8 cellular contexts compared by ENCODE assay signal in genomic region chr2:232440220-232441018, GRCh38. TPM values are rescaled to one million over a fixed set of nuclear protein-coding genes. Genes with fewer than 3 reads are reported as not detected.
DNase-seq lines count a peak whose midpoint lies in the region; TF ChIP-seq lines count a peak whose summit lies in the region.
"Not testable (repeated sequence)": the region's sequence is repeated elsewhere in the genome, so short reads cannot be mapped to it uniquely, and the experiment has no call there.

No MANE protein-coding gene starts in this region.

- not testable (repeated sequence) for H3K9me3 ChIP-seq in H9 (ENCODE audit: control insufficient read depth, low read depth, low read length); SK-N-SH; osteoblast (ENCODE audit: low read depth, low read length)

- H3K4me3 ChIP-seq in SK-N-SH (ENCODE audit: low read depth in 2 of 2, low read length in 1 of 2); osteoblast (ENCODE audit: insufficient read depth, low read length): not testable (repeated sequence)

- H3K27ac Mint-ChIP-seq in H9: not testable (repeated sequence)

- not testable (repeated sequence) for H3K56ac ChIP-seq in H9 (ENCODE audit: insufficient read length, low read depth, low read length)

- H2AK5ac ChIP-seq in H9 (ENCODE audit: insufficient read length, low read length): not testable (repeated sequence)

- not testable (repeated sequence) for H2BK15ac ChIP-seq in H9 (ENCODE audit: low read depth, low read length)

- H3K23ac ChIP-seq in H9 (ENCODE audit: insufficient read length, low read depth, low read length): not testable (repeated sequence)

- not testable (repeated sequence) for TF ChIP-seq EP300 in SK-N-SH (IDR thresholded peaks at IDR 0.05; ENCODE audit: borderline replicate concordance in 1 of 2, low read depth in 1 of 2, low read length in 1 of 2)

- CTCF ChIA-PET in SK-N-SH (lab: Yijun Ruan, JAX): interaction anchor here (0.7 to 4.6 kb wide), 26 partner anchors 10 to 640 kb away, joined by 3 to 49 read pairs (median 4); partner anchors contain the start of gene PRSS56

- POLR2A ChIA-PET in SK-N-SH (lab: Yijun Ruan, JAX): not testable (repeated sequence)

- H3K79me2 ChIP-seq in H9 (ENCODE audit: insufficient read depth, low read length); SK-N-SH (ENCODE audit: insufficient read depth); osteoblast (ENCODE audit: insufficient read depth, low read length): not testable (repeated sequence)

- H3K9me2 ChIP-seq in SK-N-SH: not testable (repeated sequence)

- H3K27ac ChIP-seq in H9 (ENCODE audit: insufficient read length, low read depth, low read length); SK-N-SH (ENCODE audit: low read depth in 2 of 2, low read length in 1 of 2); osteoblast (ENCODE audit: low read depth, low read length): not testable (repeated sequence)

- H3K36me3 ChIP-seq in SK-N-SH (replicated peaks in 1 of 2; ENCODE audit: control insufficient read depth in 1 of 2, insufficient read depth in 2 of 2, low read length in 1 of 2); osteoblast (ENCODE audit: insufficient read depth, low read length): not testable (repeated sequence)

- DNase-seq in G401 (ENCODE audit: low spot score) (peak; percentile 70), H9 (peak; percentile 93), MV-4-11 (lab: John Stamatoyannopoulos, UW) (peak; percentile 39), SK-N-SH (peak; percentile 90), activated gamma-delta T cell (lab: John Stamatoyannopoulos, UW) (peak; percentile 43), foreskin melanocyte (peak; percentile 33), osteoblast (ENCODE audit: insufficient read length, low spot score, missing footprints) (peak; percentile 98), superior temporal gyrus (ENCODE audit: extremely low spot score) (peak; percentile 89)

- H2BK20ac ChIP-seq in H9 (ENCODE audit: low read depth, low read length, poor library complexity, severe bottlenecking): not testable (repeated sequence)

- H3K36me3 Mint-ChIP-seq in H9 (ENCODE audit: insufficient read depth in 1 of 3, low read depth in 3 of 3): not testable (repeated sequence)

- TF ChIP-seq CTCF in H9 (conservative IDR thresholded peaks at IDR 0.05): peak; percentile 89
- TF ChIP-seq CTCF in SK-N-SH (IDR thresholded peaks at IDR 0.05): peak; percentile 85
- TF ChIP-seq CTCF in osteoblast (IDR thresholded peaks at IDR 0.05; ENCODE audit: extremely low read depth, low read depth, low read length): peak; percentile 71

- not testable (repeated sequence) for H3K27me3 Mint-ChIP-seq in H9 (ENCODE audit: low read depth)

- not testable (repeated sequence) for H3K14ac ChIP-seq in H9 (ENCODE audit: insufficient read depth, low read length)

- H3K79me1 ChIP-seq in H9 (ENCODE audit: insufficient read depth, low read depth, low read length, poor library complexity, severe bottlenecking): not testable (repeated sequence)

- not testable (repeated sequence) for H3K23me2 ChIP-seq in H9 (ENCODE audit: insufficient read length, low read depth, low read length, poor library complexity, severe bottlenecking)

- not testable (repeated sequence) for H3K27me3 ChIP-seq in H9 (ENCODE audit: insufficient read depth, low read length); SK-N-SH (ENCODE audit: insufficient read depth); osteoblast (ENCODE audit: insufficient read depth, low read length)

- not testable (repeated sequence) for H3K4me3 Mint-ChIP-seq in H9

- not testable (repeated sequence) for H3F3A ChIP-seq in SK-N-SH (replicated peaks; ENCODE audit: insufficient read depth)

- in situ Hi-C loops in G401 (cut with HindIII; ENCODE audit: low sequenced_read_pairs): not testable (repeated sequence)

- not testable (repeated sequence) for H3K18ac ChIP-seq in H9 (ENCODE audit: insufficient read length, low read depth, low read length)

- H4K91ac ChIP-seq in H9 (ENCODE audit: insufficient read length, low read depth, low read length): not testable (repeated sequence)

- not testable (repeated sequence) for H3K9ac ChIP-seq in H9 (ENCODE audit: extremely low read depth, insufficient read length, low read length); SK-N-SH

- not testable (repeated sequence) for H3K9me3 Mint-ChIP-seq in H9

- not testable (repeated sequence) for H2BK12ac ChIP-seq in H9 (ENCODE audit: insufficient read length, low read depth, low read length)

- not testable (repeated sequence) for H2AFZ ChIP-seq in H9 (ENCODE audit: low read length); SK-N-SH (ENCODE audit: low read depth); osteoblast (ENCODE audit: low read length)

- TF ChIP-seq RAD21 in SK-N-SH (IDR thresholded peaks at IDR 0.05; ENCODE audit: low read length): peak; percentile 84

- H3K4me1 Mint-ChIP-seq in H9: peaks cover 12 to 16% of the 10 kb centered on the region in 2 experiments

- H3K4me2 ChIP-seq in H9 (ENCODE audit: insufficient read depth, insufficient read length, low read length); SK-N-SH; osteoblast (ENCODE audit: insufficient read depth, low read length): not testable (repeated sequence)

- not testable (repeated sequence) for H2BK120ac ChIP-seq in H9 (ENCODE audit: low read depth, low read length, poor library complexity, severe bottlenecking)

- H4K20me1 ChIP-seq in H9 (ENCODE audit: control insufficient read depth, insufficient read depth, insufficient read length); SK-N-SH (ENCODE audit: insufficient read depth); osteoblast (ENCODE audit: insufficient read depth, low read length): not testable (repeated sequence)

- WGBS in H9 (ENCODE audit: extremely low coverage, insufficient read length, low lambda C conversion rate): no CpG with 5 or more reads among the region's 16 CpGs
- WGBS in SK-N-SH (ENCODE audit: low lambda C conversion rate): 25% methylated on average over 12 of the region's 16 CpGs

- H4K5ac ChIP-seq in H9 (ENCODE audit: insufficient read length, low read depth, low read length): not testable (repeated sequence)

- H3K4me1 ChIP-seq in H9 (ENCODE audit: insufficient read depth, low read length); SK-N-SH (ENCODE audit: control insufficient read depth in 1 of 2, insufficient read depth in 2 of 2, low read depth in 1 of 2, low read length in 1 of 2); osteoblast (ENCODE audit: insufficient read depth, low read length): not testable (repeated sequence)

- not testable (repeated sequence) for H3T11ph ChIP-seq in H9 (ENCODE audit: low read length)

- not testable (repeated sequence) for H4K8ac ChIP-seq in H9 (replicated peaks; ENCODE audit: insufficient read length, low read depth, low read length)

- H3K4ac ChIP-seq in H9 (ENCODE audit: low read depth, low read length): not testable (repeated sequence)

- H2BK5ac ChIP-seq in H9 (ENCODE audit: insufficient read length, low read length): not testable (repeated sequence)

TF ChIP-seq in SK-N-SH, 30 proteins besides CTCF, POLR2A, EP300 and RAD21:
- TF ChIP-seq SMC3 (IDR thresholded peaks at IDR 0.05; ENCODE audit: low read depth, low read length): peak; percentile 80

RNA-seq across cellular contexts. Expression of gene ALPI, which starts 15.5 kb away (rescaled TPM):
- not detected in 2 replicates for total RNA-seq in G401 (2014; rRNA removed; shearing (Covaris generic))
- total RNA-seq in H9 (2021) (not detected in 2 replicates), osteoblast (not detected in 2 replicates)
- polyA plus RNA-seq in SK-N-SH (2012; rRNA removed): not detected in 2 replicates
- polyA plus RNA-seq in SK-N-SH (2012; cell fraction: cytosol; rRNA removed): not detected in 2 replicates
- polyA plus RNA-seq in SK-N-SH (2012; cell fraction: nucleus; rRNA removed): not detected in 2 replicates

RNA-seq across cellular contexts. Expression of gene ALPG, which starts 33.8 kb away (rescaled TPM):
- 203 and 218 TPM in 2 replicates for total RNA-seq in G401 (2014; rRNA removed; shearing (Covaris generic))
- total RNA-seq in H9 (2021): 1.3 and 1.4 TPM in 2 replicates
- polyA plus RNA-seq in SK-N-SH (2012; rRNA removed): not detected in 2 replicates
- not detected in 2 replicates for polyA plus RNA-seq in SK-N-SH (2012; cell fraction: cytosol; rRNA removed)
- polyA plus RNA-seq in SK-N-SH (2012; cell fraction: nucleus; rRNA removed): not detected in 2 replicates
- not detected in 2 replicates for total RNA-seq in osteoblast

RNA-seq across cellular contexts. Expression of gene ECEL1, which starts 47.2 kb away (rescaled TPM):
- total RNA-seq in G401 (2014; rRNA removed; shearing (Covaris generic)): 9.6 and 11.9 TPM in 2 replicates
- total RNA-seq in H9 (2021) (8.2 and 8.4 TPM in 2 replicates), osteoblast (not detected in 2 replicates)
- not detected in 2 replicates for polyA plus RNA-seq in SK-N-SH (2012; rRNA removed)
- polyA plus RNA-seq in SK-N-SH (2012; cell fraction: cytosol; rRNA removed): 0.03 TPM in 1 of 2 replicates, not detected in the other
- not detected in 2 replicates for polyA plus RNA-seq in SK-N-SH (2012; cell fraction: nucleus; rRNA removed)

Comparison
In these comparisons a context has a peak if more than half of its experiments do, and no peak if none do; other contexts are left out.
1. DNase-seq: peak in every context shown above with its lines; median percentile 98 in osteoblast; 93 in H9; 90 in SK-N-SH; 89 in superior temporal gyrus; 70 in G401; 43 in activated gamma-delta T cell; 39 in MV-4-11; 33 in foreskin melanocyte.
2. RNA of gene ALPG, which starts 33.8 kb away (total RNA-seq): 203 to 218 TPM in G401; 1.3 to 1.4 TPM in H9 and not detected in osteoblast; every median in the first group is over 10 times any median in the second.
3. Peak in every context shown above with its lines, with median percentiles within 50 percentile points of each other: CTCF ChIP-seq.